Comparison of ENCODE assay signal across 10 cellular contexts in the genomic region with DNA sequence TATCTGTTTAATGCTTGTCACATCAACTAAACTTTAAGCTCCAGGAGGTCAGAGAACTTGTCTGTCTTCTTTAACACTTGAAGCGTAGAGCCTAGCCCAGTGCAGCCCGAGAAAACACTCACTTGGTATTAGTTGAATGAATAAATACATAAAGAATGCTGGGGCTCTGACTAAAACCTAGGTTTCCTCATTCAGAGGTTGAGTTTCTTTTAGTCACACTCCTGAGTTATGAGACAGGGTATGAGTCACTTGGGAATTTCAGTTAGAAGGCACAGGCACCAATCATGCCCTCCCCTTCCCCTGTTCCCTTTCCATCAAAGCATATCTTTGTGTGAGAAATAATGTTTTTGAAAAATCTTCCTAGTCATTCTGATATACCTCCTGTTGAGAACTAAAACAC.
DNase-seq lines count a peak whose midpoint lies in the region; ATAC-seq, FAIRE-seq and TF ChIP-seq lines count a peak whose summit lies in the region.
"Had no signal": no experiment of that assay in that cellular context is flagged by ENCODE, and none has a peak within 500 bp of the region (broad histone marks: within the 10 kb centered on the region; RNA-seq: fewer than 3 reads in every experiment).

No MANE protein-coding gene starts in this region.

- ATAC-seq in Panc1 = peak; percentile 96
- ATAC-seq in GM18909 (IDR thresholded peaks at IDR 0.05; ENCODE audit: poor library complexity, unreplicated experiment) = no peak

- in situ Hi-C loops in Panc1 (cut with HindIII; ENCODE audit: low pct_unique_long_range_greater_than_20kb, low sequenced_read_pairs) = no loop called here

- TF ChIP-seq CTCF in Panc1 (IDR thresholded peaks at IDR 0.05) (no peak), fibroblast of pulmonary artery (IDR thresholded peaks at IDR 0.05; ENCODE audit: low read length, missing control alignments) (no peak)

- no peak overlapping the region for H3K4me3 ChIP-seq in Panc1 (ENCODE audit: low read depth in 2 of 2, low read length in 2 of 2)
- H3K4me3 ChIP-seq in fibroblast of pulmonary artery (replicated peaks; ENCODE audit: low read depth, low read length) = no peak overlapping the region

- H3K9me3 ChIP-seq in Panc1 (ENCODE audit: control insufficient read depth, insufficient read depth, low read depth, low read length) = no peaks in the 10 kb centered on the region; the same call in 1 of the 2 replicates

- no peaks in the 10 kb centered on the region for H3K27me3 ChIP-seq in Panc1 (ENCODE audit: control insufficient read depth, insufficient read depth, low read length)

- intact Hi-C loops in Panc1 (cut with micrococcal nuclease; ENCODE audit: unreplicated experiment) = no loop called here

- peak; percentile 77 for FAIRE-seq in urothelium cell line (lab: Jason Lieb, UNC)

- CTCF ChIA-PET in Panc1 (lab: Charles Lee) = no interaction called here

- H3K36me3 ChIP-seq in Panc1 (ENCODE audit: control insufficient read depth, insufficient read depth, low read length) = no peaks in the 10 kb centered on the region

- peak; percentile 18 for DNase-seq in stimulated activated CD4-positive, alpha-beta T cell treated with anti-CD3 and anti-CD28 coated beads, Interleukin-15, amount 100 ng/mL, for 24 hours
- no peak for DNase-seq in stimulated activated CD4-positive, alpha-beta T cell treated with anti-CD3 and anti-CD28 coated beads, Interleukin-2, amount 100 ng/mL, for 24 hours
- DNase-seq in Panc1 (ENCODE audit: low read depth, low spot score) (peak; percentile 75), fibroblast of pulmonary artery (ENCODE audit: low read depth) (peak; percentile 96), urothelium cell line (ENCODE audit: low spot score) (peak; percentile 88), NOMO-1 (lab: John Stamatoyannopoulos, UW; ENCODE audit: unreplicated experiment in 2 of 2) (no peak), NCI-H1105 treated with DMSO at 0.1 percent for 48 hours (lab: John Stamatoyannopoulos, UW) (no peak)
- DNase-seq: midbrain, MV-4-11 had no signal

- no peaks in the 10 kb centered on the region for H3K4me1 ChIP-seq in Panc1 (ENCODE audit: control insufficient read depth, insufficient read depth, low read length)

- no peak overlapping the region for H3K27ac ChIP-seq in Panc1 (ENCODE audit: low read length)

- POLR2A ChIA-PET in Panc1 (lab: Charles Lee) = no interaction called here

- BruUV-seq in Panc1 (replicated peaks; lab: Mats Ljungman, UMichigan) = no TSS peak

Comparison
In these comparisons a context has a peak if more than half of its experiments do, and no peak if none do; other contexts are left out.
1. DNase-seq: peak in stimulated activated CD4-positive, alpha-beta T cell treated with anti-CD3 and anti-CD28 coated beads, Interleukin-15, amount 100 ng/mL, for 24 hours (single experiment), Panc1 (single experiment), fibroblast of pulmonary artery (single experiment) and urothelium cell line (single experiment); none in stimulated activated CD4-positive, alpha-beta T cell treated with anti-CD3 and anti-CD28 coated beads, Interleukin-2, amount 100 ng/mL, for 24 hours (0 of 2), NOMO-1 (0 of 2) and NCI-H1105 treated with DMSO at 0.1 percent for 48 hours (single experiment).